Comparison of ENCODE assay signal across 26 cellular contexts in the genomic region with DNA sequence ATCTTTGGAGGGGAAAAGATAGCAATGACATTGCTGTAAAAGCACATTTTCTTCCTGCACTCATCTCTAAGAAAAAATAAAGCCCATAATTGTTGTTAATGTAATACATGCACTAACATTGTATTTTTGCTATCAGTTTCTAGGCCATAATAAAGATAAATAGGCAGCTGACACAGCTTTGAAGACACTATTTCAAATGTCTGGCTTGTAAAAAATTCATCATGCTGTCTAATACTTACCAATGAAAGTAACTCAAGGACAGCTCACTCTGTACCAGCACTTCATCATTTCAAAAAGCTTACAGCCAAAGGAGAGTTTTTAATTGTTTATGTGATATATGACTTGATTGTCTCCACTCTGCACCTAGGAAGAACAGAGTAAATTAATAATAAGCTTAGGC.
"Had no signal": no experiment of that assay in that cellular context is flagged by ENCODE, and none has a peak within 500 bp of the region (broad histone marks: within the 10 kb centered on the region; RNA-seq: fewer than 3 reads in every experiment).

No MANE protein-coding gene starts in this region.

- H3K79me2 ChIP-seq: parathyroid adenoma had no signal

- H3K4me1 ChIP-seq: neural progenitor cell, parathyroid adenoma, psoas muscle, right lobe of liver, sigmoid colon, suprapubic skin, testis, tibial artery, transverse colon, upper lobe of right lung, uterus had no signal

- H3K27me3 ChIP-seq: neural progenitor cell, ovary, right lobe of liver, sigmoid colon, suprapubic skin, testis, tibial artery, transverse colon, upper lobe of right lung, uterus had no signal

- ATAC-seq: natural killer cell; psoas muscle; right cardiac atrium; right lobe of liver; stimulated activated memory B cell treated with anti-CD40 and anti-IgM and Interleukin-4, amounts not matched to agents 10 μg/mL and 1 μg/mL and 100 μg/mL, for 72 hours; stimulated activated naive CD8-positive, alpha-beta T cell treated with anti-CD3 and anti-CD28 coated beads, Interleukin-15, amount 100 ng/mL, for 72 hours; stimulated activated naive CD8-positive, alpha-beta T cell treated with anti-CD3 and anti-CD28 coated beads, Interleukin-15, Interleukin-2, amounts not matched to agents 100 U/mL and 50 U/mL, for 24 hours; upper lobe of right lung had no signal

- H3K9ac ChIP-seq: neural progenitor cell, parathyroid adenoma had no signal

- H3K27ac ChIP-seq: neural progenitor cell, ovary, parathyroid adenoma, psoas muscle, right lobe of liver, sigmoid colon, suprapubic skin, tibial artery, transverse colon, upper lobe of right lung, uterus had no signal

- DNase-seq: natural killer cell; occipital lobe; ovary; psoas muscle; right cardiac atrium; right lobe of liver; sigmoid colon; small intestine; stimulated activated CD4-positive, alpha-beta T cell treated with anti-CD3 and anti-CD28 coated beads, Interleukin-15, amount 100 ng/mL, for 24 hours; stimulated activated CD4-positive, alpha-beta T cell treated with anti-CD3 and anti-CD28 coated beads, Interleukin-2, amount 100 ng/mL, for 24 hours; stimulated activated CD4-positive, alpha-beta T cell treated with anti-CD3 and anti-CD28 coated beads, Interleukin-2, amount 100 ng/mL, for 48 hours; stimulated activated CD4-positive, alpha-beta T cell treated with anti-CD3 and anti-CD28 coated beads, Interleukin-4, amount 100 ng/mL, for 4 hours; stimulated activated CD8-positive, alpha-beta memory T cell treated with anti-CD3 and anti-CD28 coated beads, Interleukin-4, amount 100 ng/mL, for 48 hours; stimulated activated naive CD4-positive, alpha-beta T cell; stimulated activated naive CD8-positive, alpha-beta T cell treated with anti-CD3 and anti-CD28 coated beads, Interleukin-15, amount 100 ng/mL, for 72 hours; stimulated activated naive CD8-positive, alpha-beta T cell treated with anti-CD3 and anti-CD28 coated beads, Interleukin-15, Interleukin-2, amounts not matched to agents 100 U/mL and 50 U/mL, for 24 hours; substantia nigra; testis; tibial artery; transverse colon; upper lobe of right lung; uterus had no signal

- H3K36me3 ChIP-seq: neural progenitor cell, ovary, right lobe of liver, sigmoid colon, suprapubic skin, tibial artery, transverse colon, upper lobe of right lung, uterus had no signal

- H2AFZ ChIP-seq: neural progenitor cell, parathyroid adenoma had no signal

- H3K9me3 ChIP-seq: ovary, psoas muscle, right lobe of liver, sigmoid colon, suprapubic skin, testis, tibial artery, transverse colon, upper lobe of right lung, uterus had no signal

- H3K4me2 ChIP-seq: neural progenitor cell had no signal

- H3K4me3 ChIP-seq: neural progenitor cell, ovary, psoas muscle, right lobe of liver, sigmoid colon, suprapubic skin, testis, tibial artery, transverse colon, upper lobe of right lung, uterus had no signal
